Comparison of ENCODE assay signal across 26 cellular contexts in genomic region chr2:134663451-134663850, GRCh38.
"Had no signal": no experiment of that assay in that cellular context is flagged by ENCODE, and none has a peak within 500 bp of the region (broad histone marks: within the 10 kb centered on the region; RNA-seq: fewer than 3 reads in every experiment).

No MANE protein-coding gene starts in this region.

- DNase-seq: heart right ventricle; islet precursor cell; left ventricle myocardium inferior; mesendoderm; naive B cell; nucleus accumbens; ovary; right cardiac atrium; stimulated activated CD4-positive, alpha-beta T cell treated with anti-CD3 and anti-CD28 coated beads, Interleukin-12 subunit alpha, Interleukin-12 subunit beta, amount 100 ng/mL, for 4 hours; stimulated activated CD4-positive, alpha-beta T cell treated with anti-CD3 and anti-CD28 coated beads, Interleukin-15, amount 100 ng/mL, for 24 hours; stimulated activated CD4-positive, alpha-beta T cell treated with anti-CD3 and anti-CD28 coated beads, Interleukin-2, amount 100 ng/mL, for 24 hours; stimulated activated CD4-positive, alpha-beta T cell treated with anti-CD3 and anti-CD28 coated beads, Interleukin-4, amount 100 ng/mL, for 1 hour; stimulated activated naive B cell treated with anti-CD40 and anti-IgM and Interleukin-4, amounts not matched to agents 10 μg/mL and 1 μg/mL and 100 μg/mL, for 72 hours; stimulated activated naive CD8-positive, alpha-beta T cell treated with anti-CD3 and anti-CD28 coated beads, Interleukin-15, Interleukin-2, amounts not matched to agents 100 U/mL and 50 U/mL, for 24 hours; stomach; thyroid gland; transverse colon; upper lobe of left lung had no signal

- H3K27ac Mint-ChIP-seq: naive B cell; nephron; progenitor cell of endocrine pancreas; stimulated activated naive B cell treated with anti-CD40 and anti-IgM and Interleukin-4, amounts not matched to agents 10 μg/mL and 1 μg/mL and 100 μg/mL, for 72 hours had no signal

- H3K9me3 Mint-ChIP-seq: naive B cell; nephron; neural crest cell; stimulated activated naive B cell treated with anti-CD40 and anti-IgM and Interleukin-4, amounts not matched to agents 10 μg/mL and 1 μg/mL and 100 μg/mL, for 72 hours had no signal

- H3K27ac ChIP-seq: heart right ventricle, hepatocyte, left ventricle myocardium inferior, ovary, skin epidermis, stomach, testis, thyroid gland, transverse colon, upper lobe of left lung had no signal

- ATAC-seq: right cardiac atrium; sciatic nerve; stimulated activated naive B cell treated with anti-CD40 and anti-IgM and Interleukin-4, amounts not matched to agents 10 μg/mL and 1 μg/mL and 100 μg/mL, for 72 hours; stimulated activated naive CD8-positive, alpha-beta T cell treated with anti-CD3 and anti-CD28 coated beads, Interleukin-15, Interleukin-2, amounts not matched to agents 100 U/mL and 50 U/mL, for 24 hours had no signal

- H3K4me3 Mint-ChIP-seq: naive B cell; nephron; neural crest cell; stimulated activated naive B cell treated with anti-CD40 and anti-IgM and Interleukin-4, amounts not matched to agents 10 μg/mL and 1 μg/mL and 100 μg/mL, for 72 hours had no signal

- H3K27me3 ChIP-seq: hepatocyte, ovary, stomach, testis, thyroid gland, transverse colon, upper lobe of left lung had no signal

- H3K4me3 ChIP-seq: heart right ventricle, hepatocyte, left ventricle myocardium inferior, lung, ovary, skin epidermis, stomach, testis, thyroid gland, transverse colon, upper lobe of left lung had no signal

- H3K4me1 ChIP-seq: heart right ventricle, left ventricle myocardium inferior, testis, thyroid gland, transverse colon had no signal

- H3K36me3 Mint-ChIP-seq: naive B cell; stimulated activated naive B cell treated with anti-CD40 and anti-IgM and Interleukin-4, amounts not matched to agents 10 μg/mL and 1 μg/mL and 100 μg/mL, for 72 hours had no signal

- H3K36me3 ChIP-seq: heart right ventricle, left ventricle myocardium inferior, ovary, stomach, thyroid gland, transverse colon, upper lobe of left lung had no signal

- H3K9me3 ChIP-seq: heart right ventricle, left ventricle myocardium inferior, ovary, stomach, testis, thyroid gland, transverse colon, upper lobe of left lung had no signal

- H3K4me1 Mint-ChIP-seq: nephron, neural crest cell had no signal
